In genomic region chr17:49510720-49511110, GRCh38 we compare ENCODE assay signal across 29 cellular contexts. TPM values are rescaled to one million over a fixed set of nuclear protein-coding genes. Genes with fewer than 3 reads are reported as not detected.
"Had no signal": no experiment of that assay in that cellular context is flagged by ENCODE, and none has a peak within 500 bp of the region (broad histone marks: within the 10 kb centered on the region; RNA-seq: fewer than 3 reads in every experiment).

No MANE protein-coding gene starts in this region.

- H3K36me3 ChIP-seq: brain microvascular endothelial cell, Peyer's patch had no signal

- H3K27ac Mint-ChIP-seq: activated CD4-positive, alpha-beta memory T cell treated with anti-CD3 and anti-CD28 coated beads, Interleukin-2, amount 10 ng/mL, durations not matched to agents 7 days and 5 days; activated CD4-positive, alpha-beta T cell treated with anti-CD3 and anti-CD28 coated beads for 36 hours; activated naive CD4-positive, alpha-beta T cell treated with anti-CD3 and anti-CD28 coated beads for 36 hours; activated naive CD8-positive, alpha-beta T cell; activated T-helper 17 cell treated with anti-CD3 and anti-CD28 coated beads, Interleukin-2, amount 50 U/mL, for 72 hours; T-cell had no signal

- H3K27ac ChIP-seq: brain microvascular endothelial cell, Peyer's patch had no signal

- H3K9me3 ChIP-seq: Peyer's patch had no signal

- ATAC-seq: activated CD4-positive, alpha-beta T cell treated with anti-CD3 and anti-CD28 coated beads for 36 hours; activated T-helper 17 cell treated with anti-CD3 and anti-CD28 coated beads, Interleukin-2, amount 50 U/mL, for 72 hours; T-cell had no signal

- FAIRE-seq: astrocyte, TTC549 had no signal

- H3K4me1 Mint-ChIP-seq: activated CD4-positive, alpha-beta T cell treated with anti-CD3 and anti-CD28 coated beads for 36 hours; activated T-helper 17 cell treated with anti-CD3 and anti-CD28 coated beads, Interleukin-2, amount 50 U/mL, for 72 hours; T-cell had no signal

- H3K4me3 Mint-ChIP-seq: activated CD4-positive, alpha-beta memory T cell treated with anti-CD3 and anti-CD28 coated beads, Interleukin-2, amount 10 ng/mL, durations not matched to agents 7 days and 5 days; activated CD4-positive, alpha-beta T cell treated with anti-CD3 and anti-CD28 coated beads for 36 hours; activated naive CD4-positive, alpha-beta T cell treated with anti-CD3 and anti-CD28 coated beads for 36 hours; activated naive CD8-positive, alpha-beta T cell; activated T-helper 17 cell treated with anti-CD3 and anti-CD28 coated beads, Interleukin-2, amount 50 U/mL, for 72 hours; T-cell had no signal

- H3K27me3 ChIP-seq: Peyer's patch had no signal

- H3K9me3 Mint-ChIP-seq: activated CD4-positive, alpha-beta memory T cell treated with anti-CD3 and anti-CD28 coated beads, Interleukin-2, amount 10 ng/mL, durations not matched to agents 7 days and 5 days; activated naive CD4-positive, alpha-beta T cell treated with anti-CD3 and anti-CD28 coated beads for 36 hours; activated T-helper 17 cell treated with anti-CD3 and anti-CD28 coated beads, Interleukin-2, amount 50 U/mL, for 72 hours; T-cell had no signal

- H3K36me3 Mint-ChIP-seq: activated naive CD8-positive, alpha-beta T cell; T-cell had no signal

- H3K4me3 ChIP-seq: Peyer's patch had no signal

- DNase-seq: activated CD4-positive, alpha-beta memory T cell treated with anti-CD3 and anti-CD28 coated beads, Interleukin-2, amount 10 ng/mL, durations not matched to agents 7 days and 5 days; activated CD4-positive, alpha-beta T cell treated with anti-CD3 and anti-CD28 coated beads for 36 hours; activated CD4-positive, alpha-beta T cell treated with anti-CD3 and anti-CD28 coated beads, Interleukin-2, amount 50 U/mL, for 1 hour; activated gamma-delta T cell; activated naive CD4-positive, alpha-beta T cell treated with anti-CD3 and anti-CD28 coated beads for 36 hours; activated T-cell treated with anti-CD3 and anti-CD28 coated beads for 4 hours; activated T-cell treated with anti-CD3 and anti-CD28 coated beads, Interleukin-2, amount 50 U/mL, for 48 hours; amygdala; brain microvascular endothelial cell; IMR-90; KG1; NCI-H1092; NCI-H1417; NCI-H1930; NCI-H2171; NCI-H2227 treated with DMSO at 0.1 percent for 48 hours; NCI-H446 treated with DMSO at 0.1 percent for 48 hours; NCI-H526 treated with DMSO at 0.1 percent for 48 hours; NK-92 treated with Interleukin-12 subunit alpha and Interleukin-12 subunit beta, amount 100 ng/mL, for 24 hours; SHP77 treated with DMSO at 0.1 percent for 48 hours; T-cell; T-helper 2 cell; T1000 had no signal

RNA-seq across cellular contexts. Expression of gene NGFR, which starts 15.6 kb away (rescaled TPM):
- total RNA-seq: activated CD8-positive, alpha-beta memory T cell treated with anti-CD3 and anti-CD28 coated beads for 36 hours had no signal
